8 cellular contexts compared by ENCODE assay signal in the genomic region with DNA sequence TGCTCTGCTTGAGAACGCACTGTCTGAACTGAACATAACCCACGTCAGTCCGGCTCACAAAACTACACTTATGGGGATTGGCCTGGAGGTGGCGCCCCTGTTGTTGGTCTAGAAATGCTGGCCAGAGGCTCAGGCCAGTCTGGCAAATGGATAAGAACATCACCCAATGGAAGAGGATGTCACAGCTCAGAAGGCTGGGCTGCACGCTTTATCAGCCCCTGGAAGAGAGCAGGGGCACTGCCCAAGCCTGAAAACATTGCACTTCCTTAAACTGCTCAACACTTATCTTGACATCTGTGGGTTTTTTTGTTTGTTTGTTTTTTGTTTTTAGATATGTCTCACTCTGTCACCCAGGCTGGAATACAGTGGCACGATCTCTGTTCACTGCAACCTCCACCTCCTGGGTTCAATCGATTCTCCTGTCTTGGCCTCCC. TPM values are rescaled to one million over a fixed set of nuclear protein-coding genes. Genes with fewer than 3 reads are reported as not detected.
A peak's percentile ranks its signal among the peaks of the same experiment; 100 is the strongest.
DNase-seq lines count a peak whose midpoint lies in the region; ATAC-seq and TF ChIP-seq lines count a peak whose summit lies in the region.

No MANE protein-coding gene starts in this region.

- intact Hi-C loops in activated CD4-positive, alpha-beta T cell treated with anti-CD3 and anti-CD28 coated beads, Interleukin-2, amount 10 ng/mL, durations not matched to agents 24 days and 14 days (cut with micrococcal nuclease): no loop called here

- no peak overlapping the region for H3K4me3 Mint-ChIP-seq in activated CD4-positive, alpha-beta T cell treated with anti-CD3 and anti-CD28 coated beads, Interleukin-2, amount 10 ng/mL, durations not matched to agents 24 days and 14 days

- H3K9me3 ChIP-seq in effector memory CD4-positive, alpha-beta T cell (ENCODE audit: control insufficient read depth, low read length): no peaks in the 10 kb centered on the region

- peaks cover 3% of the 10 kb centered on the region for H3K27me3 Mint-ChIP-seq in activated CD4-positive, alpha-beta T cell treated with anti-CD3 and anti-CD28 coated beads, Interleukin-2, amount 10 ng/mL, durations not matched to agents 24 days and 14 days

- no peaks in the 10 kb centered on the region for H3K27me3 ChIP-seq in effector memory CD4-positive, alpha-beta T cell (replicated peaks; ENCODE audit: control insufficient read depth, insufficient read depth, low read length, poor library complexity, severe bottlenecking)

- no peaks in the 10 kb centered on the region for H3K9me3 Mint-ChIP-seq in activated CD4-positive, alpha-beta T cell treated with anti-CD3 and anti-CD28 coated beads, Interleukin-2, amount 10 ng/mL, durations not matched to agents 24 days and 14 days

- no peaks in the 10 kb centered on the region for H3K36me3 ChIP-seq in effector memory CD4-positive, alpha-beta T cell (ENCODE audit: control insufficient read depth, insufficient read depth, low read length)

- H3K4me1 ChIP-seq in effector memory CD4-positive, alpha-beta T cell (ENCODE audit: control insufficient read depth, insufficient read depth, low read length, poor library complexity, severe bottlenecking): no peaks in the 10 kb centered on the region

- H3K27ac Mint-ChIP-seq in activated CD4-positive, alpha-beta T cell treated with anti-CD3 and anti-CD28 coated beads, Interleukin-2, amount 10 ng/mL, durations not matched to agents 24 days and 14 days: no peak overlapping the region

- no peak overlapping the region for H3K27ac ChIP-seq in effector memory CD4-positive, alpha-beta T cell (ENCODE audit: insufficient read depth, low read length, poor library complexity, severe bottlenecking)

- peaks cover 2% of the 10 kb centered on the region for H3K4me1 Mint-ChIP-seq in activated CD4-positive, alpha-beta T cell treated with anti-CD3 and anti-CD28 coated beads, Interleukin-2, amount 10 ng/mL, durations not matched to agents 24 days and 14 days

- H3K36me3 Mint-ChIP-seq in activated CD4-positive, alpha-beta T cell treated with anti-CD3 and anti-CD28 coated beads, Interleukin-2, amount 10 ng/mL, durations not matched to agents 24 days and 14 days (ENCODE audit: low read depth): no peaks in the 10 kb centered on the region

- no peak for TF ChIP-seq POLR2A in GM18505 (IDR thresholded peaks at IDR 0.05; ENCODE audit: borderline replicate concordance, extremely low read depth, insufficient read depth, insufficient read length)

- no peak overlapping the region for H3K4me3 ChIP-seq in effector memory CD4-positive, alpha-beta T cell (ENCODE audit: insufficient read depth, low read depth, low read length, poor library complexity, severe bottlenecking)

- peak; percentile 64 for ATAC-seq in GM18505 (IDR thresholded peaks at IDR 0.05; ENCODE audit: unreplicated experiment)
- ATAC-seq in HG03095 (IDR thresholded peaks at IDR 0.05; ENCODE audit: unreplicated experiment): peak; percentile 84

- DNase-seq in A172 (ENCODE audit: low spot score): peak; percentile 69
- DNase-seq in NCI-H446 treated with DMSO at 0.1 percent for 48 hours (lab: John Stamatoyannopoulos, UW): peak; percentile 14
- DNase-seq in activated CD4-positive, alpha-beta T cell treated with anti-CD3 and anti-CD28 coated beads, Interleukin-2, amount 10 ng/mL, durations not matched to agents 24 days and 14 days: peak; percentile 80
- peak in 2 of 3 donors; percentile 13 to 16 for DNase-seq in effector memory CD4-positive, alpha-beta T cell
- peak; percentile 86 to 91 for DNase-seq in lung microvascular endothelial cell (ENCODE audit: low read depth in 2 of 2)
- DNase-seq in stimulated activated CD8-positive, alpha-beta memory T cell treated with anti-CD3 and anti-CD28 coated beads, Interleukin-4, amount 100 ng/mL, for 24 hours (ENCODE audit: low read depth): peak; percentile 16

RNA-seq across cellular contexts. Expression of a gene that starts 24.8 kb away (rescaled TPM):
- 30.8 and 36.9 TPM in 2 replicates for total RNA-seq in A172 (2014; rRNA removed; shearing (Covaris generic))
- total RNA-seq in activated CD4-positive, alpha-beta T cell treated with anti-CD3 and anti-CD28 coated beads, Interleukin-2, amount 10 ng/mL, durations not matched to agents 24 days and 14 days: 74.5 and 77.1 TPM in 2 replicates
- 18.3 and 31.3 TPM in 2 replicates for total RNA-seq in lung microvascular endothelial cell

Comparison
In these comparisons a context has a peak if more than half of its experiments do, and no peak if none do; other contexts are left out.
1. DNase-seq: peak in every context shown above with its lines; median percentile 88 in lung microvascular endothelial cell; 80 in activated CD4-positive, alpha-beta T cell treated with anti-CD3 and anti-CD28 coated beads, Interleukin-2, amount 10 ng/mL, durations not matched to agents 24 days and 14 days; 69 in A172; 16 in stimulated activated CD8-positive, alpha-beta memory T cell treated with anti-CD3 and anti-CD28 coated beads, Interleukin-4, amount 100 ng/mL, for 24 hours; 14 in effector memory CD4-positive, alpha-beta T cell; 14 in NCI-H446 treated with DMSO at 0.1 percent for 48 hours.